Comparison of ENCODE assay signal across 14 cellular contexts in the genomic region with DNA sequence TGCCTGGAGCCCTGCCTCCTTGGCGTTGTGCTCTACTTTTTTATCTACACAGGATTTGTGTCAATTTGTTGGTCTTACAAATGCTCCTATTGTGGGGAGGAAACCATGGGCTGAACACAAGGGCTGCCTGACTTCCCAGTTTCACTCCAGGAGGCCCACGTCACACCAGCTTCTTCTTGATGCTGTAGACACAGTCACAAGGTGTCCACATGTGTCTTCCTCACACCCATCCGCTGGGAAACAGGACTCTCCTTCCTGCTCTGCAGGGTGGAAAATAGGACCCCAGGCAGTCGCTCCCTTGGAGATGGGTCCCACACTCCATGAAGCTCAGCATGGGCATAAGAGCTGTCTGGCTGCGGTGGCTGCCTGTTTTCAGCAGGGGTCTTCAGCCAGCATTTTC.
DNase-seq lines count a peak whose midpoint lies in the region; ATAC-seq and TF ChIP-seq lines count a peak whose summit lies in the region.
"Had no signal": no experiment of that assay in that cellular context is flagged by ENCODE, and none has a peak within 500 bp of the region (broad histone marks: within the 10 kb centered on the region; RNA-seq: fewer than 3 reads in every experiment).

No MANE protein-coding gene starts in this region.

- no peaks in the 10 kb centered on the region for H3K4me1 Mint-ChIP-seq in stimulated activated naive CD8-positive, alpha-beta T cell treated with anti-CD3 and anti-CD28 coated beads, Interleukin-15, amount 100 ng/mL, for 72 hours
- H3K4me1 Mint-ChIP-seq in effector memory CD8-positive, alpha-beta T cell (ENCODE audit: low read depth in 2 of 2), result peaks cover 4 to 5% of the 10 kb centered on the region in 2 donors

- H3K36me3 ChIP-seq in ACC112 (ENCODE audit: insufficient read depth, low read length) (no peaks in the 10 kb centered on the region), ascending aorta (no peaks in the 10 kb centered on the region), heart right ventricle (no peaks in the 10 kb centered on the region), trophoblast cell (ENCODE audit: control insufficient read depth in 1 of 2, insufficient read depth in 2 of 2, low read length in 2 of 2) (no peaks in the 10 kb centered on the region)
- H3K36me3 ChIP-seq: sigmoid colon had no signal

- no peak overlapping the region for H3K23ac ChIP-seq in trophoblast cell (ENCODE audit: low read length)

- H3K27me3 Mint-ChIP-seq in stimulated activated naive CD8-positive, alpha-beta T cell treated with anti-CD3 and anti-CD28 coated beads, Interleukin-15, amount 100 ng/mL, for 72 hours, result peaks cover 9% of the 10 kb centered on the region
- peaks cover 25 to 36% of the 10 kb centered on the region in 2 donors for H3K27me3 Mint-ChIP-seq in effector memory CD8-positive, alpha-beta T cell
- H3K27me3 Mint-ChIP-seq: activated CD4-positive, alpha-beta T cell treated with anti-CD3 and anti-CD28 coated beads, Interleukin-2, amount 10 ng/mL, durations not matched to agents 24 days and 14 days had no signal

- H3K4me3 Mint-ChIP-seq in stimulated activated naive CD8-positive, alpha-beta T cell treated with anti-CD3 and anti-CD28 coated beads, Interleukin-15, amount 100 ng/mL, for 72 hours, result no peak overlapping the region
- no peak overlapping the region for H3K4me3 Mint-ChIP-seq in effector memory CD8-positive, alpha-beta T cell
- H3K4me3 Mint-ChIP-seq: activated CD4-positive, alpha-beta T cell treated with anti-CD3 and anti-CD28 coated beads, Interleukin-2, amount 10 ng/mL, durations not matched to agents 24 days and 14 days; T-helper 1 cell treated with Interleukin-12 subunit alpha and Interleukin-12 subunit beta and Interleukin-4 antibody, amounts not matched to agents 30 μg/mL and 1 μg/mL, for 36 hours had no signal

- no peaks in the 10 kb centered on the region for H3K79me2 ChIP-seq in ACC112 (ENCODE audit: control insufficient read depth, insufficient read depth, low read length, unreplicated experiment)
- H3K79me2 ChIP-seq in trophoblast cell (ENCODE audit: control insufficient read depth, insufficient read depth, low read length, poor library complexity), result no peaks in the 10 kb centered on the region

- H3K9me3 ChIP-seq in ascending aorta (no peaks in the 10 kb centered on the region), heart right ventricle (no peaks in the 10 kb centered on the region), trophoblast cell (ENCODE audit: insufficient read depth, low read depth, low read length) (no peaks in the 10 kb centered on the region)
- H3K9me3 ChIP-seq: sigmoid colon had no signal

- no peak overlapping the region for H3K14ac ChIP-seq in trophoblast cell (ENCODE audit: low read length)

- H2AFZ ChIP-seq in ACC112 (ENCODE audit: low read length, unreplicated experiment) (peak overlapping the region; percentile 95), trophoblast cell (ENCODE audit: insufficient read depth, low read length, poor library complexity) (no peak overlapping the region)

- H3K4me3 ChIP-seq in ACC112 (ENCODE audit: low read depth, low read length), result peak overlapping the region; percentile 43; the same call in 1 of the 2 replicates
- H3K4me3 ChIP-seq in ascending aorta, result peak overlapping the region in 1 of 2 donors; percentile 48
- H3K4me3 ChIP-seq in heart right ventricle, result peak overlapping the region in 7 of 10 donors; percentile 8 to 36 (median 13)
- H3K4me3 ChIP-seq in trophoblast cell (ENCODE audit: low read depth, low read length), result no peak overlapping the region
- H3K4me3 ChIP-seq: sigmoid colon had no signal

- H3K79me1 ChIP-seq in trophoblast cell (ENCODE audit: low read length), result no peaks in the 10 kb centered on the region

- H3K27me3 ChIP-seq in ACC112 (ENCODE audit: insufficient read depth, low read length) (no peaks in the 10 kb centered on the region), ascending aorta (no peaks in the 10 kb centered on the region), heart right ventricle (no peaks in the 10 kb centered on the region), trophoblast cell (ENCODE audit: insufficient read depth, low read length) (no peaks in the 10 kb centered on the region)
- H3K27me3 ChIP-seq: sigmoid colon had no signal

- no peak overlapping the region for H2AK5ac ChIP-seq in trophoblast cell (ENCODE audit: low read length)

- no peak overlapping the region for H2BK12ac ChIP-seq in trophoblast cell (ENCODE audit: low read length)

- peak; percentile 21 to 92 (median 80) for ATAC-seq in heart right ventricle
- ATAC-seq in stimulated activated naive CD8-positive, alpha-beta T cell treated with anti-CD3 and anti-CD28 coated beads, Interleukin-15, amount 100 ng/mL, for 72 hours, result no peak
- ATAC-seq in effector memory CD8-positive, alpha-beta T cell (replicated peaks), result no peak
- ATAC-seq in HG03280 (IDR thresholded peaks at IDR 0.05; ENCODE audit: unreplicated experiment), result no peak

- H4K12ac ChIP-seq in trophoblast cell (ENCODE audit: low read depth, low read length), result no peak overlapping the region

- H3K27ac Mint-ChIP-seq in stimulated activated naive CD8-positive, alpha-beta T cell treated with anti-CD3 and anti-CD28 coated beads, Interleukin-15, amount 100 ng/mL, for 72 hours, result no peak overlapping the region
- H3K27ac Mint-ChIP-seq in effector memory CD8-positive, alpha-beta T cell, result no peak overlapping the region
- H3K27ac Mint-ChIP-seq: activated CD4-positive, alpha-beta T cell treated with anti-CD3 and anti-CD28 coated beads, Interleukin-2, amount 10 ng/mL, durations not matched to agents 24 days and 14 days had no signal

- no peak overlapping the region for H3K4me2 ChIP-seq in trophoblast cell (ENCODE audit: low read length)

- no peak overlapping the region for H4K91ac ChIP-seq in trophoblast cell (ENCODE audit: low read depth, low read length)

- peaks cover 0 to 7% of the 10 kb centered on the region in 2 donors for H3K9me3 Mint-ChIP-seq in stimulated activated naive CD8-positive, alpha-beta T cell treated with anti-CD3 and anti-CD28 coated beads, Interleukin-15, amount 100 ng/mL, for 72 hours
- H3K9me3 Mint-ChIP-seq in effector memory CD8-positive, alpha-beta T cell, result no peaks in the 10 kb centered on the region
- H3K9me3 Mint-ChIP-seq: activated CD4-positive, alpha-beta T cell treated with anti-CD3 and anti-CD28 coated beads, Interleukin-2, amount 10 ng/mL, durations not matched to agents 24 days and 14 days; T-helper 1 cell treated with Interleukin-12 subunit alpha and Interleukin-12 subunit beta and Interleukin-4 antibody, amounts not matched to agents 30 μg/mL and 1 μg/mL, for 36 hours had no signal

- H4K8ac ChIP-seq in trophoblast cell (ENCODE audit: low read depth, low read length), result no peak overlapping the region

- H3K4me1 ChIP-seq in ACC112 (ENCODE audit: control insufficient read depth, insufficient read depth, low read length, unreplicated experiment) (peaks cover 12% of the 10 kb centered on the region), ascending aorta (peaks cover 4 to 17% of the 10 kb centered on the region in 2 donors), heart right ventricle (peaks cover 10 to 31% (median 21%) of the 10 kb centered on the region in 9 donors), trophoblast cell (ENCODE audit: control insufficient read depth in 1 of 2, insufficient read depth in 2 of 2, low read length in 2 of 2) (peaks cover 0 to 4% of the 10 kb centered on the region in 2 experiments)
- H3K4me1 ChIP-seq: sigmoid colon had no signal

- no peak overlapping the region for H2BK120ac ChIP-seq in trophoblast cell (ENCODE audit: insufficient read depth, low read length, poor library complexity)

- DNase-seq in ascending aorta (ENCODE audit: low spot score in 2 of 2), result peak in 1 of 2 donors; percentile 71
- DNase-seq in heart right ventricle, result peak; percentile 15 to 69
- DNase-seq in posterior vena cava (ENCODE audit: low spot score), result peak; percentile 82
- DNase-seq in stimulated activated naive CD8-positive, alpha-beta T cell treated with anti-CD3 and anti-CD28 coated beads, Interleukin-15, amount 100 ng/mL, for 72 hours, result no peak
- no peak for DNase-seq in effector memory CD8-positive, alpha-beta T cell
- no peak for DNase-seq in trophoblast cell
- DNase-seq: activated T-cell treated with anti-CD3 and anti-CD28 coated beads, Interleukin-2, amount 50 U/mL, for 48 hours; dermis blood vessel endothelial cell; NCI-H1048; sigmoid colon had no signal

- H2BK5ac ChIP-seq in trophoblast cell (ENCODE audit: low read depth, low read length, poor library complexity), result no peak overlapping the region

- H3K27ac ChIP-seq in ACC112 (ENCODE audit: low read depth, low read length) (no peak overlapping the region; the same call in 1 of the 2 replicates), ascending aorta (peak overlapping the region; percentile 67 to 75), heart right ventricle (peak overlapping the region in 8 of 10 donors; percentile 34 to 80 (median 71)), trophoblast cell (ENCODE audit: low read depth, low read length) (no peak overlapping the region)

- TF ChIP-seq CTCF in ascending aorta (IDR thresholded peaks at IDR 0.05) (no peak), heart right ventricle (IDR thresholded peaks at IDR 0.05) (no peak)

- intact Hi-C loops in ascending aorta (cut with DNase I), result loop anchor here (5.0 kb wide), 1 partner anchor 468 kb away; a partner anchor contains a TSS
- intact Hi-C loops in heart right ventricle (cut with DNase I), result loop anchor here (1.0 to 10.0 kb wide), 9 partner anchors 123 to 471 kb away; a partner anchor contains a TSS
- intact Hi-C loops in posterior vena cava (cut with DNase I), result no loop called here

- WGBS in heart right ventricle, 2 donors, result 27 to 36% methylated on average over 5 of the region's 5 CpGs
- no CpG with 5 or more reads among the region's 5 CpGs for WGBS in trophoblast cell (ENCODE audit: extremely low coverage, insufficient coverage, insufficient read length)

- no peak overlapping the region for H3K9ac ChIP-seq in trophoblast cell (ENCODE audit: low read length)

- no peak overlapping the region for H3K4ac ChIP-seq in trophoblast cell (ENCODE audit: low read depth, low read length)

- H3K18ac ChIP-seq in trophoblast cell (ENCODE audit: low read length), result no peak overlapping the region

- H3K36me3 Mint-ChIP-seq in effector memory CD8-positive, alpha-beta T cell (ENCODE audit: insufficient read depth), result peaks cover 3% of the 10 kb centered on the region

Comparison
In these comparisons a context has a peak if more than half of its experiments do, and no peak if none do; other contexts are left out.
1. H3K27ac ChIP-seq: peak in ascending aorta (2 of 2) and heart right ventricle (8 of 10); none in ACC112 (single experiment) and trophoblast cell (single experiment).
2. DNase-seq: peak in heart right ventricle (2 of 2) and posterior vena cava (single experiment); none in stimulated activated naive CD8-positive, alpha-beta T cell treated with anti-CD3 and anti-CD28 coated beads, Interleukin-15, amount 100 ng/mL, for 72 hours (0 of 2), effector memory CD8-positive, alpha-beta T cell (0 of 3) and trophoblast cell (0 of 2).
3. ATAC-seq: peak in heart right ventricle (8 of 8); none in stimulated activated naive CD8-positive, alpha-beta T cell treated with anti-CD3 and anti-CD28 coated beads, Interleukin-15, amount 100 ng/mL, for 72 hours (single experiment), effector memory CD8-positive, alpha-beta T cell (single experiment) and HG03280 (single experiment).
4. intact Hi-C loops: an anchor here in ascending aorta (5.0 kb wide) and heart right ventricle (1.0 to 10.0 kb wide); none called in posterior vena cava.